In genomic region chr3:189841474-189842205, GRCh38 we compare ENCODE assay signal across 11 cellular contexts.
DNase-seq lines count a peak whose midpoint lies in the region; ATAC-seq and TF ChIP-seq lines count a peak whose summit lies in the region.
"Had no signal": no experiment of that assay in that cellular context is flagged by ENCODE, and none has a peak within 500 bp of the region (broad histone marks: within the 10 kb centered on the region; RNA-seq: fewer than 3 reads in every experiment).

No MANE protein-coding gene starts in this region.

- H3K27ac Mint-ChIP-seq in activated CD8-positive, alpha-beta memory T cell treated with anti-CD3 and anti-CD28 coated beads, Interleukin-2, amount 10 ng/mL, durations not matched to agents 7 days and 5 days = no peak overlapping the region
- H3K27ac Mint-ChIP-seq in type B pancreatic cell (peak overlapping the region; percentile 96), H9 (no peak overlapping the region)

- H3K4ac ChIP-seq in H9 (ENCODE audit: low read depth, low read length) = no peak overlapping the region

- H3K9me2 ChIP-seq in OCI-LY7 (ENCODE audit: insufficient read depth, low read length) = no peaks in the 10 kb centered on the region

- H2BK120ac ChIP-seq in H9 (ENCODE audit: low read depth, low read length, poor library complexity, severe bottlenecking) = no peak overlapping the region

- ATAC-seq in activated CD8-positive, alpha-beta memory T cell treated with anti-CD3 and anti-CD28 coated beads, Interleukin-2, amount 10 ng/mL, durations not matched to agents 7 days and 5 days = peak; percentile 47

- no peaks in the 10 kb centered on the region for H4K20me1 ChIP-seq in OCI-LY7 (ENCODE audit: insufficient read depth, low read length)
- H4K20me1 ChIP-seq in fibroblast of lung (ENCODE audit: control insufficient read depth, extremely low read depth, insufficient read depth, low read length) = no peaks in the 10 kb centered on the region
- no peaks in the 10 kb centered on the region for H4K20me1 ChIP-seq in H9 (ENCODE audit: control insufficient read depth, insufficient read depth, insufficient read length)

- H3K4me1 Mint-ChIP-seq in activated CD8-positive, alpha-beta memory T cell treated with anti-CD3 and anti-CD28 coated beads, Interleukin-2, amount 10 ng/mL, durations not matched to agents 7 days and 5 days = peaks cover 9% of the 10 kb centered on the region
- H3K4me1 Mint-ChIP-seq in type B pancreatic cell (ENCODE audit: unreplicated experiment) = peaks cover 12% of the 10 kb centered on the region
- peaks cover 3 to 6% of the 10 kb centered on the region in 2 experiments; a peak in 1 of 4 replicates for H3K4me1 Mint-ChIP-seq in H9

- no peak overlapping the region for H2AK5ac ChIP-seq in H9 (ENCODE audit: insufficient read length, low read length)

- H3K4me1 ChIP-seq in OCI-LY7 (ENCODE audit: insufficient read depth, low read length, poor library complexity, severe bottlenecking) (peaks cover 43% of the 10 kb centered on the region), fibroblast of lung (ENCODE audit: control insufficient read depth, extremely low read depth, insufficient read depth, low read length) (no peaks in the 10 kb centered on the region), H9 (ENCODE audit: insufficient read depth, low read length) (no peaks in the 10 kb centered on the region)
- H3K4me1 ChIP-seq: tibial artery had no signal

- H2BK20ac ChIP-seq in H9 (ENCODE audit: low read depth, low read length, poor library complexity, severe bottlenecking) = no peak overlapping the region

- no peaks in the 10 kb centered on the region for H3K9me3 ChIP-seq in OCI-LY7 (ENCODE audit: low read length)
- H3K9me3 ChIP-seq in fibroblast of lung (ENCODE audit: control insufficient read depth, insufficient read depth, low read depth, low read length) = no peaks in the 10 kb centered on the region
- no peaks in the 10 kb centered on the region for H3K9me3 ChIP-seq in H9 (ENCODE audit: control insufficient read depth, low read depth, low read length)
- H3K9me3 ChIP-seq: tibial artery had no signal

- H3K36me3 ChIP-seq in OCI-LY7 (ENCODE audit: insufficient read depth, low read length) (no peaks in the 10 kb centered on the region), fibroblast of lung (ENCODE audit: control insufficient read depth, insufficient read depth, low read length) (no peaks in the 10 kb centered on the region)
- H3K36me3 ChIP-seq: tibial artery had no signal

- H3K14ac ChIP-seq in H9 (ENCODE audit: insufficient read depth, low read length) = no peak overlapping the region; the same call in 1 of the 2 replicates

- H4K8ac ChIP-seq in H9 (replicated peaks; ENCODE audit: insufficient read length, low read depth, low read length) = no peak overlapping the region

- no peaks in the 10 kb centered on the region for H3K79me1 ChIP-seq in H9 (ENCODE audit: insufficient read depth, low read depth, low read length, poor library complexity, severe bottlenecking)

- no TSS peak for BruUV-seq in OCI-LY7 (replicated peaks; lab: Mats Ljungman, UMichigan)

- H3K9me3 Mint-ChIP-seq in activated CD8-positive, alpha-beta memory T cell treated with anti-CD3 and anti-CD28 coated beads, Interleukin-2, amount 10 ng/mL, durations not matched to agents 7 days and 5 days (ENCODE audit: low read depth) = no peaks in the 10 kb centered on the region
- H3K9me3 Mint-ChIP-seq in type B pancreatic cell (no peaks in the 10 kb centered on the region), H9 (no peaks in the 10 kb centered on the region)

- WGBS in H9 (ENCODE audit: extremely low coverage, insufficient read length, low lambda C conversion rate) = no CpG with 5 or more reads among the region's 13 CpGs

- no peak overlapping the region for H2BK12ac ChIP-seq in H9 (ENCODE audit: insufficient read length, low read depth, low read length)

- H3K23me2 ChIP-seq in H9 (ENCODE audit: insufficient read length, low read depth, low read length, poor library complexity, severe bottlenecking) = no peaks in the 10 kb centered on the region

- H3K4me3 Mint-ChIP-seq in activated CD8-positive, alpha-beta memory T cell treated with anti-CD3 and anti-CD28 coated beads, Interleukin-2, amount 10 ng/mL, durations not matched to agents 7 days and 5 days = no peak overlapping the region
- H3K4me3 Mint-ChIP-seq in type B pancreatic cell = peak overlapping the region; percentile 66
- H3K4me3 Mint-ChIP-seq in H9 = no peak overlapping the region

- H2AFZ ChIP-seq in OCI-LY7 (ENCODE audit: low read length) (peak overlapping the region; percentile 45; the same call in 1 of the 2 replicates), fibroblast of lung (ENCODE audit: low read length) (no peak overlapping the region), H9 (ENCODE audit: low read length) (no peak overlapping the region)

- H3K4me3 ChIP-seq in OCI-LY7 (ENCODE audit: low read depth, low read length, poor library complexity, severe bottlenecking) = no peak overlapping the region
- H3K4me3 ChIP-seq in fibroblast of lung (replicated peaks in 1 of 4; ENCODE audit: control extremely low read depth in 1 of 4, insufficient read depth in 1 of 4, low read depth in 3 of 4, low read length in 4 of 4) = no peak overlapping the region
- H3K4me3 ChIP-seq: tibial artery had no signal

- H3K9ac ChIP-seq in fibroblast of lung (ENCODE audit: insufficient read depth, low read length) (no peak overlapping the region), H9 (ENCODE audit: extremely low read depth, insufficient read length, low read length) (no peak overlapping the region)

- no peak overlapping the region for H3K56ac ChIP-seq in H9 (ENCODE audit: insufficient read length, low read depth, low read length)

- no peak overlapping the region for H2BK5ac ChIP-seq in H9 (ENCODE audit: insufficient read length, low read length)

- no peak overlapping the region for H3K27ac ChIP-seq in OCI-LY7 (ENCODE audit: low read depth, low read length, poor library complexity, severe bottlenecking)
- H3K27ac ChIP-seq in fibroblast of lung (ENCODE audit: insufficient read depth, low read length) = no peak overlapping the region
- H3K27ac ChIP-seq in H9 (ENCODE audit: insufficient read length, low read depth, low read length) = no peak overlapping the region
- H3K27ac ChIP-seq: tibial artery had no signal

- TF ChIP-seq CTCF in OCI-LY7 (conservative IDR thresholded peaks at IDR 0.05; ENCODE audit: low read length) (no peak), fibroblast of lung (conservative IDR thresholded peaks at IDR 0.05 in 1 of 2, IDR thresholded peaks at IDR 0.05 in 1 of 2; ENCODE audit: low read depth in 1 of 2, low read length in 2 of 2) (no peak), type B pancreatic cell (conservative IDR thresholded peaks at IDR 0.05) (no peak), H9 (conservative IDR thresholded peaks at IDR 0.05) (no peak)

- no peak overlapping the region for H3K23ac ChIP-seq in H9 (ENCODE audit: insufficient read length, low read depth, low read length)

- no peak overlapping the region for H3T11ph ChIP-seq in H9 (ENCODE audit: low read length)

- H3K79me2 ChIP-seq in OCI-LY7 (ENCODE audit: insufficient read depth, low read depth, low read length) (no peaks in the 10 kb centered on the region), fibroblast of lung (ENCODE audit: control insufficient read depth, insufficient read depth, low read length) (no peaks in the 10 kb centered on the region), H9 (ENCODE audit: insufficient read depth, low read length) (no peaks in the 10 kb centered on the region)

- H3K36me3 Mint-ChIP-seq in activated CD8-positive, alpha-beta memory T cell treated with anti-CD3 and anti-CD28 coated beads, Interleukin-2, amount 10 ng/mL, durations not matched to agents 7 days and 5 days = no peaks in the 10 kb centered on the region
- H3K36me3 Mint-ChIP-seq in type B pancreatic cell (no peaks in the 10 kb centered on the region), H9 (ENCODE audit: insufficient read depth in 1 of 3, low read depth in 3 of 3) (no peaks in the 10 kb centered on the region)

- H2BK15ac ChIP-seq in H9 (ENCODE audit: low read depth, low read length) = no peak overlapping the region

- no peak overlapping the region for H4K5ac ChIP-seq in H9 (ENCODE audit: insufficient read length, low read depth, low read length)

- intact Hi-C loops in OCI-LY7 (cut with micrococcal nuclease; ENCODE audit: unreplicated experiment) = no loop called here

- no peaks in the 10 kb centered on the region for H3K27me3 ChIP-seq in fibroblast of lung (ENCODE audit: control insufficient read depth, insufficient read depth, low read length)
- H3K27me3 ChIP-seq in H9 (ENCODE audit: insufficient read depth, low read length) = no peaks in the 10 kb centered on the region
- H3K27me3 ChIP-seq: tibial artery had no signal

- H4K91ac ChIP-seq in H9 (ENCODE audit: insufficient read length, low read depth, low read length) = no peak overlapping the region

- no peak for DNase-seq in activated CD8-positive, alpha-beta memory T cell treated with anti-CD3 and anti-CD28 coated beads, Interleukin-2, amount 10 ng/mL, durations not matched to agents 7 days and 5 days
- DNase-seq in activated CD8-positive, alpha-beta memory T cell treated with anti-CD3 and anti-CD28 coated beads, Interleukin-2, amount 50 U/mL, for 4 hours = no peak
- no peak for DNase-seq in OCI-LY7 (ENCODE audit: low spot score)
- DNase-seq in fibroblast of lung (ENCODE audit: low read depth in 2 of 2) = peak; percentile 2 to 82
- DNase-seq in type B pancreatic cell (ENCODE audit: extremely low spot score, unreplicated experiment) = no peak
- DNase-seq in activated CD4-positive, alpha-beta T cell treated with anti-CD3 and anti-CD28 coated beads, Interleukin-2, amount 50 U/mL, for 4 hours = no peak
- DNase-seq in RPMI8226 = no peak
- DNase-seq in H9 = no peak
- DNase-seq: aorta, NCI-H526 treated with DMSO at 0.1 percent for 48 hours, tibial artery had no signal

- CTCF ChIA-PET in activated CD8-positive, alpha-beta memory T cell treated with anti-CD3 and anti-CD28 coated beads, Interleukin-2, amount 10 ng/mL, durations not matched to agents 7 days and 5 days (lab: Charles Lee) = interaction anchor here (1.2 to 1.6 kb wide), 2 partner anchors 12 to 86 kb away, joined by 3 read pairs; no protein-coding TSS in a partner anchor
- CTCF ChIA-PET in OCI-LY7 (lab: Charles Lee; ENCODE audit: unreplicated experiment) = no interaction called here

- no peak overlapping the region for H3K18ac ChIP-seq in H9 (ENCODE audit: insufficient read length, low read depth, low read length)

- H3K27me3 Mint-ChIP-seq in activated CD8-positive, alpha-beta memory T cell treated with anti-CD3 and anti-CD28 coated beads, Interleukin-2, amount 10 ng/mL, durations not matched to agents 7 days and 5 days = peaks cover 2% of the 10 kb centered on the region
- peaks cover 36% of the 10 kb centered on the region for H3K27me3 Mint-ChIP-seq in type B pancreatic cell
- H3K27me3 Mint-ChIP-seq in H9 (ENCODE audit: low read depth) = no peaks in the 10 kb centered on the region

- no peak overlapping the region for H3K4me2 ChIP-seq in OCI-LY7 (ENCODE audit: low read length)
- no peak overlapping the region for H3K4me2 ChIP-seq in fibroblast of lung (ENCODE audit: extremely low read depth, insufficient read depth, low read length)
- no peak overlapping the region for H3K4me2 ChIP-seq in H9 (ENCODE audit: insufficient read depth, insufficient read length, low read length)

- POLR2A ChIA-PET in OCI-LY7 (lab: Charles Lee) = interaction anchor here (0.6 to 1.3 kb wide), 3 partner anchors 12 to 138 kb away, joined by 3 read pairs; no protein-coding TSS in a partner anchor

Comparison
In these comparisons a context has a peak if more than half of its experiments do, and no peak if none do; other contexts are left out.
1. DNase-seq: peak in fibroblast of lung (2 of 2); none in activated CD8-positive, alpha-beta memory T cell treated with anti-CD3 and anti-CD28 coated beads, Interleukin-2, amount 10 ng/mL, durations not matched to agents 7 days and 5 days (single experiment), activated CD8-positive, alpha-beta memory T cell treated with anti-CD3 and anti-CD28 coated beads, Interleukin-2, amount 50 U/mL, for 4 hours (single experiment), OCI-LY7 (single experiment), type B pancreatic cell (single experiment), activated CD4-positive, alpha-beta T cell treated with anti-CD3 and anti-CD28 coated beads, Interleukin-2, amount 50 U/mL, for 4 hours (0 of 2), RPMI8226 (single experiment) and H9 (single experiment).